In genomic region chr4:7398104-7398423, GRCh38 we compare ENCODE assay signal across 12 cellular contexts. TPM values are rescaled to one million over a fixed set of nuclear protein-coding genes. Genes with fewer than 3 reads are reported as not detected.
DNase-seq lines count a peak whose midpoint lies in the region; ATAC-seq, FAIRE-seq and TF ChIP-seq lines count a peak whose summit lies in the region.
"Had no signal": no experiment of that assay in that cellular context is flagged by ENCODE, and none has a peak within 500 bp of the region (broad histone marks: within the 10 kb centered on the region; RNA-seq: fewer than 3 reads in every experiment).

No MANE protein-coding gene starts in this region.

- peaks cover 4% of the 10 kb centered on the region for H3K36me3 Mint-ChIP-seq in astrocyte (ENCODE audit: low read depth, unreplicated experiment)
- H3K36me3 Mint-ChIP-seq: CD4-positive, CD25-positive, alpha-beta regulatory T cell had no signal

- no peak overlapping the region for H2AFZ ChIP-seq in astrocyte (ENCODE audit: low read depth, low read length)

- peak overlapping the region; percentile 53 for H3K4me2 ChIP-seq in astrocyte (ENCODE audit: low read length)

- H3K9me3 ChIP-seq in astrocyte (ENCODE audit: insufficient read depth, low read depth, low read length), result no peaks in the 10 kb centered on the region
- H3K9me3 ChIP-seq in left lung, result no peaks in the 10 kb centered on the region
- H3K9me3 ChIP-seq: thoracic aorta had no signal

- intact Hi-C loops in left lung (cut with DNase I), result no loop called here

- peaks cover 6% of the 10 kb centered on the region for H3K9me3 Mint-ChIP-seq in astrocyte (ENCODE audit: unreplicated experiment)

- DNase-seq in CMK (ENCODE audit: low read depth) (peak; percentile 2), NCI-H187 (lab: John Stamatoyannopoulos, UW) (peak; percentile 97 to 99), astrocyte (ENCODE audit: low read depth) (peak; percentile 88), left lung (peak; percentile 80 to 81), AG08396 (ENCODE audit: low spot score) (no peak), cerebellum (ENCODE audit: low spot score) (no peak)
- DNase-seq in stimulated activated naive CD4-positive, alpha-beta T cell (lab: John Stamatoyannopoulos, UW), result no peak
- DNase-seq: activated naive CD4-positive, alpha-beta T cell treated with anti-CD3 and anti-CD28 coated beads, Interleukin-2, amount 50 U/mL, for 16 hours; CD4-positive, CD25-positive, alpha-beta regulatory T cell had no signal

- peak overlapping the region; percentile 1 for H3K4me3 Mint-ChIP-seq in astrocyte (ENCODE audit: unreplicated experiment)
- H3K4me3 Mint-ChIP-seq: CD4-positive, CD25-positive, alpha-beta regulatory T cell had no signal

- H3K4me1 ChIP-seq in astrocyte (ENCODE audit: insufficient read depth, low read length), result peaks cover 35% of the 10 kb centered on the region
- H3K4me1 ChIP-seq in left lung, result no peaks in the 10 kb centered on the region

- H3K9ac ChIP-seq in astrocyte (ENCODE audit: low read length), result no peak overlapping the region

- TF ChIP-seq CTCF in astrocyte (IDR thresholded peaks at IDR 0.05; ENCODE audit: insufficient read depth, low read depth, low read length), result no peak
- TF ChIP-seq CTCF in left lung (IDR thresholded peaks at IDR 0.05), result no peak

- ATAC-seq in left lung, result peak; percentile 81
- no peak for ATAC-seq in GM18520 (IDR thresholded peaks at IDR 0.05; ENCODE audit: unreplicated experiment)

- H3K27me3 Mint-ChIP-seq in astrocyte (ENCODE audit: low read depth, unreplicated experiment), result peaks cover 17% of the 10 kb centered on the region

- H3K36me3 ChIP-seq in astrocyte (ENCODE audit: insufficient read depth, low read length), result no peaks in the 10 kb centered on the region
- no peaks in the 10 kb centered on the region for H3K36me3 ChIP-seq in left lung
- H3K36me3 ChIP-seq: thoracic aorta had no signal

- H3K27ac ChIP-seq in astrocyte (ENCODE audit: low read depth, low read length) (no peak overlapping the region), left lung (no peak overlapping the region)
- H3K27ac ChIP-seq: thoracic aorta had no signal

- peaks cover 46% of the 10 kb centered on the region for H3K4me1 Mint-ChIP-seq in astrocyte (ENCODE audit: low read depth, unreplicated experiment)
- H3K4me1 Mint-ChIP-seq: CD4-positive, CD25-positive, alpha-beta regulatory T cell had no signal

- FAIRE-seq in astrocyte (lab: Jason Lieb, UNC), result no peak

- no peaks in the 10 kb centered on the region for H3K27me3 ChIP-seq in astrocyte (ENCODE audit: insufficient read depth, low read length)
- H3K27me3 ChIP-seq in left lung, result peaks cover 0 to 57% of the 10 kb centered on the region in 2 donors

- peak overlapping the region; percentile 83 for H3K27ac Mint-ChIP-seq in astrocyte (ENCODE audit: unreplicated experiment)
- H3K27ac Mint-ChIP-seq: CD4-positive, CD25-positive, alpha-beta regulatory T cell had no signal

- H4K20me1 ChIP-seq in astrocyte (ENCODE audit: insufficient read depth, low read length), result peaks cover 2% of the 10 kb centered on the region

- H3K4me3 ChIP-seq in astrocyte (ENCODE audit: insufficient read depth, low read depth, low read length) (no peak overlapping the region), left lung (no peak overlapping the region)
- H3K4me3 ChIP-seq: thoracic aorta had no signal

- H3K79me2 ChIP-seq in astrocyte (ENCODE audit: insufficient read depth, low read length), result no peaks in the 10 kb centered on the region

RNA-seq across cellular contexts. Expression of gene PSAPL1, which starts 36.7 kb away (rescaled TPM):
- total RNA-seq in astrocyte, result not detected in 2 replicates
- under 1 TPM; 0.06 to 0.08 TPM for total RNA-seq in left lung
- not detected for total RNA-seq in cerebellum
- total RNA-seq: CD4-positive, CD25-positive, alpha-beta regulatory T cell; posterior vena cava had no signal

Comparison
In these comparisons a context has a peak if more than half of its experiments do, and no peak if none do; other contexts are left out.
1. DNase-seq: peak in CMK (single experiment), NCI-H187 (2 of 2), astrocyte (single experiment) and left lung (2 of 2); none in AG08396 (single experiment), stimulated activated naive CD4-positive, alpha-beta T cell (0 of 6) and cerebellum (single experiment).